Comparison of ENCODE assay signal across 8 cellular contexts in genomic region chr17:7296189-7296861, GRCh38. TPM values are rescaled to one million over a fixed set of nuclear protein-coding genes. Genes with fewer than 3 reads are reported as not detected.
A peak's percentile ranks its signal among the peaks of the same experiment; 100 is the strongest.
DNase-seq lines count a peak whose midpoint lies in the region; ATAC-seq, FAIRE-seq and TF ChIP-seq lines count a peak whose summit lies in the region.

No MANE protein-coding gene starts in this region.

- CTCF ChIA-PET in AG04449 (lab: Yijun Ruan, JAX) = interaction anchor here (0.8 to 11.7 kb wide), 49 partner anchors 9 to 382 kb away, joined by 3 to 255 read pairs (median 5); partner anchors contain the start of genes ACADVL, ACAP1, ASGR1 and CTDNEP1
- CTCF ChIA-PET in activated B cell treated with CpG ODN at 0.5 μM for 24 hours (lab: Charles Lee) = interaction anchor here (0.6 to 3.5 kb wide), 24 partner anchors 9 to 293 kb away, joined by 3 to 38 read pairs (median 6); partner anchors contain the start of genes ACADVL, ACAP1, DLG4 and GPS2

- DNase-seq in AG04449 (ENCODE audit: low read depth, low spot score) (no peak), GM18507 (ENCODE audit: extremely low spot score, insufficient read length, low read depth) (no peak), NCI-H2196 (lab: John Stamatoyannopoulos, UW; ENCODE audit: unreplicated experiment) (peak; percentile 74), activated B cell treated with CpG ODN at 0.5 μM for 24 hours (peak; percentile 75), chondrocyte (ENCODE audit: low spot score) (peak; percentile 94), left colon (peak; percentile 78 to 81)
- DNase-seq in stimulated activated CD4-positive, alpha-beta T cell treated with anti-CD3 and anti-CD28 coated beads, Interleukin-2, amount 100 ng/mL, for 24 hours = peak; percentile 76 to 80

- ATAC-seq in activated B cell treated with CpG ODN at 0.5 μM for 24 hours (ENCODE audit: low read depth) = peak; percentile 49
- peak; percentile 32 for ATAC-seq in left colon
- no peak for ATAC-seq in HG03045 (IDR thresholded peaks at IDR 0.05; ENCODE audit: unreplicated experiment)

- no peaks in the 10 kb centered on the region for H3K36me3 Mint-ChIP-seq in activated B cell treated with CpG ODN at 0.5 μM for 24 hours (ENCODE audit: low read depth)
- no peaks in the 10 kb centered on the region for H3K36me3 Mint-ChIP-seq in chondrocyte (ENCODE audit: low read depth)

- peak; percentile 89 for TF ChIP-seq CTCF in AG04449 (IDR thresholded peaks at IDR 0.05; ENCODE audit: insufficient read depth, low read length, missing control alignments)
- TF ChIP-seq CTCF in activated B cell treated with CpG ODN at 0.5 μM for 24 hours (IDR thresholded peaks at IDR 0.05) = peak; percentile 29
- TF ChIP-seq CTCF in chondrocyte (IDR thresholded peaks at IDR 0.05) = peak; percentile 96

- H3K9me3 Mint-ChIP-seq in activated B cell treated with CpG ODN at 0.5 μM for 24 hours (no peaks in the 10 kb centered on the region), chondrocyte (ENCODE audit: low read depth) (no peaks in the 10 kb centered on the region)

- peak overlapping the region; percentile 20 for H3K4me3 ChIP-seq in AG04449 (ENCODE audit: low read depth, low read length)

- H3K4me1 Mint-ChIP-seq in activated B cell treated with CpG ODN at 0.5 μM for 24 hours (peaks cover 24% of the 10 kb centered on the region), chondrocyte (ENCODE audit: low read depth) (peaks cover 22% of the 10 kb centered on the region)

- H3K4me3 Mint-ChIP-seq in activated B cell treated with CpG ODN at 0.5 μM for 24 hours (peak overlapping the region; percentile 32), chondrocyte (ENCODE audit: unreplicated experiment) (peak overlapping the region; percentile 44)

- POLR2A ChIA-PET in AG04449 (lab: Yijun Ruan, JAX) = interaction anchor here (0.6 to 1.2 kb wide), 2 partner anchors 24 to 76 kb away, joined by 3 read pairs; no protein-coding TSS in a partner anchor
- POLR2A ChIA-PET in activated B cell treated with CpG ODN at 0.5 μM for 24 hours (lab: Charles Lee) = interaction anchor here (0.6 to 2.2 kb wide), 19 partner anchors 9 to 391 kb away, joined by 3 to 14 read pairs (median 4); partner anchors contain the start of genes ACAP1, EIF5A, GABARAP and GPS2

- intact Hi-C loops in activated B cell treated with CpG ODN at 0.5 μM for 24 hours (cut with micrococcal nuclease) (loop anchor here (1.0 to 5.0 kb wide), 5 partner anchors 16 to 250 kb away; partner anchors contain the start of gene CLDN7), left colon (cut with DNase I, micrococcal nuclease) (no loop called here)

- peaks cover 18% of the 10 kb centered on the region for H3K27me3 Mint-ChIP-seq in activated B cell treated with CpG ODN at 0.5 μM for 24 hours
- peaks cover 15% of the 10 kb centered on the region for H3K27me3 Mint-ChIP-seq in chondrocyte (ENCODE audit: low read depth)

- H3K27ac Mint-ChIP-seq in activated B cell treated with CpG ODN at 0.5 μM for 24 hours = no peak overlapping the region
- H3K27ac Mint-ChIP-seq in chondrocyte (ENCODE audit: unreplicated experiment) = no peak overlapping the region

- FAIRE-seq in GM18507 (lab: Jason Lieb, UNC) = peak; percentile 69

RNA-seq across cellular contexts. Expression of gene YBX2, which starts 1.9 kb away (rescaled TPM):
- total RNA-seq in activated B cell treated with CpG ODN at 0.5 μM for 24 hours = 0.16 TPM in 1 of 2 replicates, not detected in the other
- total RNA-seq in chondrocyte = 0.56 to 0.57 TPM in 2 of 3 replicates, not detected in the other
- total RNA-seq in left colon = 10 to 100 TPM; 19.7 to 23.6 TPM

RNA-seq across cellular contexts. Expression of gene EIF5A, which starts 11.1 kb away (rescaled TPM):
- total RNA-seq in activated B cell treated with CpG ODN at 0.5 μM for 24 hours (656 and 664 TPM in 2 replicates), chondrocyte (364 to 494 TPM (median 376 TPM) in 3 replicates), left colon (100 to 1,000 TPM; 330 to 413 TPM)

RNA-seq across cellular contexts. Expression of gene SLC2A4, which starts 14.8 kb away (rescaled TPM):
- total RNA-seq in activated B cell treated with CpG ODN at 0.5 μM for 24 hours = not detected in 2 replicates
- total RNA-seq in chondrocyte = 0.15 to 0.38 TPM (median 0.30 TPM) in 3 replicates
- total RNA-seq in left colon = 1 to 10 TPM; 1.4 to 9.7 TPM

RNA-seq across cellular contexts. Expression of gene GPS2, which starts 18.8 kb away (rescaled TPM):
- total RNA-seq in activated B cell treated with CpG ODN at 0.5 μM for 24 hours = 105 and 115 TPM in 2 replicates
- total RNA-seq in chondrocyte = 43.9 to 64.9 TPM (median 55.3 TPM) in 3 replicates
- 10 to 100 TPM; 71.2 to 72.4 TPM for total RNA-seq in left colon

RNA-seq across cellular contexts. Expression of gene NEURL4, which starts 32.8 kb away (rescaled TPM):
- total RNA-seq in activated B cell treated with CpG ODN at 0.5 μM for 24 hours (52.8 and 60.1 TPM in 2 replicates), chondrocyte (28.0 to 43.3 TPM (median 32.4 TPM) in 3 replicates), left colon (10 to 100 TPM; 32.7 to 44.5 TPM)

Comparison
In these comparisons a context has a peak if more than half of its experiments do, and no peak if none do; other contexts are left out.
1. DNase-seq: peak in NCI-H2196 (single experiment), activated B cell treated with CpG ODN at 0.5 μM for 24 hours (single experiment), chondrocyte (single experiment), left colon (2 of 2) and stimulated activated CD4-positive, alpha-beta T cell treated with anti-CD3 and anti-CD28 coated beads, Interleukin-2, amount 100 ng/mL, for 24 hours (2 of 2); none in AG04449 (single experiment) and GM18507 (single experiment).
2. CTCF ChIP-seq: peak in every context shown above with its lines; median percentile 96 in chondrocyte; 89 in AG04449; 29 in activated B cell treated with CpG ODN at 0.5 μM for 24 hours.
3. RNA of gene YBX2, which starts 1.9 kb away (total RNA-seq): 19.7 to 23.6 TPM in left colon; 0.56 to 0.57 TPM in chondrocyte and 0.16 TPM in activated B cell treated with CpG ODN at 0.5 μM for 24 hours; every median in the first group is over 10 times any median in the second.